ENCODE assay signal across 21 cellular contexts in genomic region chr10:14923972-14924371, GRCh38. TPM values are rescaled to one million over a fixed set of nuclear protein-coding genes. Genes with fewer than 3 reads are reported as not detected.
DNase-seq lines count a peak whose midpoint lies in the region; ATAC-seq, FAIRE-seq and TF ChIP-seq lines count a peak whose summit lies in the region.
"Had no signal": no experiment of that assay in that cellular context is flagged by ENCODE, and none has a peak within 500 bp of the region (broad histone marks: within the 10 kb centered on the region; RNA-seq: fewer than 3 reads in every experiment).

No MANE protein-coding gene starts in this region.

- BruUV-seq in HepG2 (replicated peaks; lab: Mats Ljungman, UMichigan) = no TSS peak

- CTCF ChIA-PET in HepG2 (lab: Yijun Ruan, JAX; ENCODE audit: low intra/inter-chr PET ratio, low total read pairs) = no interaction called here

- TF ChIP-seq EP300 in HepG2 (IDR thresholded peaks at IDR 0.05; ENCODE audit: low read depth in 2 of 2, low read length in 2 of 2) (no peak), HepG2 (CRISPR knock-in tag; IDR thresholded peaks at IDR 0.05; ENCODE audit: borderline replicate concordance) (no peak)

- no peaks in the 10 kb centered on the region for H4K20me1 ChIP-seq in HepG2 (ENCODE audit: insufficient read depth, low read length)

- no peaks in the 10 kb centered on the region for H3K27me3 Mint-ChIP-seq in type B pancreatic cell
- H3K27me3 Mint-ChIP-seq: CD4-positive, alpha-beta memory T cell had no signal

- no peak overlapping the region for H3K9ac ChIP-seq in HepG2 (ENCODE audit: insufficient read depth, low read depth, low read length)
- H3K9ac ChIP-seq: GM23248 had no signal

- FAIRE-seq in HepG2 (lab: Jason Lieb, UNC) = no peak
- FAIRE-seq: GM12878, GM19239, H1 had no signal

- peak overlapping the region; percentile 41 for H3K27ac Mint-ChIP-seq in type B pancreatic cell

- WGBS in HepG2 (ENCODE audit: low lambda C conversion rate) = 96% methylated on average over 7 of the region's 7 CpGs
- 94% methylated on average over 7 of the region's 7 CpGs for WGBS in right lobe of liver (ENCODE audit: insufficient coverage, low coverage, low lambda C conversion rate, missing lambda C conversion rate)

- H3K4me1 Mint-ChIP-seq in type B pancreatic cell (ENCODE audit: unreplicated experiment) = no peaks in the 10 kb centered on the region

- no peak overlapping the region for H2AFZ ChIP-seq in HepG2 (ENCODE audit: low read length)
- H2AFZ ChIP-seq: GM23248 had no signal

- H3K27ac ChIP-seq in HepG2 (ENCODE audit: extremely low read length, insufficient read depth, low read length) = no peak overlapping the region
- no peak overlapping the region for H3K27ac ChIP-seq in right lobe of liver
- H3K27ac ChIP-seq: GM23248 had no signal

- H3K4me1 ChIP-seq in HepG2 (ENCODE audit: insufficient read depth, low read length) = no peaks in the 10 kb centered on the region
- H3K4me1 ChIP-seq in right lobe of liver = no peaks in the 10 kb centered on the region

- H3K9me3 Mint-ChIP-seq in type B pancreatic cell = peaks cover 5% of the 10 kb centered on the region

- no peak for ATAC-seq in HepG2
- no peak for ATAC-seq in right lobe of liver
- ATAC-seq in esophagus mucosa = peak; percentile 84
- no peak for ATAC-seq in HG02763 (IDR thresholded peaks at IDR 0.05; ENCODE audit: unreplicated experiment)
- ATAC-seq: GM12878 had no signal

- TF ChIP-seq RAD21 in HepG2 (CRISPR knock-in tag; IDR thresholded peaks at IDR 0.05) = no peak

- peaks cover 22 to 60% of the 10 kb centered on the region in 2 experiments for H3K36me3 ChIP-seq in HepG2 (replicated peaks in 1 of 2; ENCODE audit: control insufficient read depth in 1 of 2, insufficient read depth in 2 of 2, low read length in 2 of 2)
- peaks cover 0 to 4% (median 2%) of the 10 kb centered on the region in 4 donors for H3K36me3 ChIP-seq in right lobe of liver

- H3K4me3 ChIP-seq in HepG2 (replicated peaks in 1 of 3; ENCODE audit: insufficient read depth in 1 of 3, low read depth in 2 of 3, low read length in 3 of 3) (no peak overlapping the region), right lobe of liver (no peak overlapping the region)
- H3K4me3 ChIP-seq: GM12878, GM23248 had no signal

- H3K27me3 ChIP-seq in HepG2 (ENCODE audit: control insufficient read depth in 1 of 2, insufficient read depth in 2 of 2, low read length in 2 of 2) = no peaks in the 10 kb centered on the region
- no peaks in the 10 kb centered on the region for H3K27me3 ChIP-seq in right lobe of liver

- intact Hi-C loops in HepG2 (cut with micrococcal nuclease; ENCODE audit: unreplicated experiment) (no loop called here), right lobe of liver (cut with DNase I) (no loop called here)

- TF ChIP-seq CTCF in HepG2 (CRISPR knock-in tag; IDR thresholded peaks at IDR 0.05) (no peak), right lobe of liver (IDR thresholded peaks at IDR 0.05) (no peak), type B pancreatic cell (conservative IDR thresholded peaks at IDR 0.05) (no peak)

- no peak overlapping the region for H3K4me3 Mint-ChIP-seq in type B pancreatic cell
- H3K4me3 Mint-ChIP-seq: CD4-positive, alpha-beta memory T cell had no signal

- H3K9me3 ChIP-seq in HepG2 (ENCODE audit: low read length) (no peaks in the 10 kb centered on the region), right lobe of liver (no peaks in the 10 kb centered on the region)

- no peak overlapping the region for H3K4me2 ChIP-seq in HepG2 (ENCODE audit: low read depth, low read length)

- no peak for TF ChIP-seq POLR2A in HepG2 (IDR thresholded peaks at IDR 0.05; ENCODE audit: insufficient read depth in 1 of 2, low read depth in 2 of 2, low read length in 2 of 2)
- TF ChIP-seq POLR2A in right lobe of liver (IDR thresholded peaks at IDR 0.05) = no peak

- in situ Hi-C loops in HepG2 (cut with HindIII; ENCODE audit: extremely low pct_ligation_motif_present, low pct_unique_long_range_greater_than_20kb) = no loop called here

- no peaks in the 10 kb centered on the region for H3K79me2 ChIP-seq in HepG2 (ENCODE audit: insufficient read depth, low read length)

- DNase-seq in HepG2 (ENCODE audit: low spot score) (no peak), right lobe of liver (no peak), type B pancreatic cell (ENCODE audit: extremely low spot score, unreplicated experiment) (no peak)
- no peak for DNase-seq in activated T-cell treated with anti-CD3 and anti-CD28 coated beads, Interleukin-2, amount 50 U/mL, for 48 hours
- DNase-seq: C1 segment of cervical spinal cord; Calu3; CD4-positive, alpha-beta memory T cell; COR-L47; DMS79; EL; GDM1; GM23248; H7; HCEC 1CT had no signal

- POLR2A ChIA-PET in HepG2 (lab: Yijun Ruan, JAX) = no interaction called here

- peaks cover 63% of the 10 kb centered on the region for H3K36me3 Mint-ChIP-seq in type B pancreatic cell

RNA-seq across cellular contexts. Expression of gene DCLRE1C, which starts 29.9 kb away (rescaled TPM):
- total RNA-seq in HepG2 (2016; rRNA removed; fragmentation: Illumina TruSeq; extraction: Trizol) (10.3 and 11.5 TPM in 2 replicates), right lobe of liver (1 to 10 TPM; 1.7 to 5.0 (median 3.0) TPM), esophagus mucosa (17.5 TPM), type B pancreatic cell (ENCODE audit: low replicate concordance) (10.1 and 15.0 TPM in 2 replicates)
- total RNA-seq in HepG2 (2016; cell fraction: cytosol; rRNA removed; fragmentation: Illumina TruSeq; extraction: Trizol; ENCODE audit: low read depth) = 4.4 TPM in 2 replicates
- 8.3 and 9.2 TPM in 2 replicates for total RNA-seq in HepG2 (2016; cell fraction: insoluble cytoplasmic fraction; rRNA removed; fragmentation: Illumina TruSeq; extraction: Trizol)
- 5.2 and 5.6 TPM in 2 replicates for total RNA-seq in HepG2 (2016; cell fraction: membrane; rRNA removed; fragmentation: Illumina TruSeq; extraction: Trizol)
- total RNA-seq in HepG2 (2016; cell fraction: nucleus; rRNA removed; fragmentation: Illumina TruSeq; extraction: Trizol) = 12.0 and 14.1 TPM in 2 replicates
- polyA plus RNA-seq in HepG2 (2011; rRNA removed) = 2.3 and 3.0 TPM in 2 replicates
- polyA plus RNA-seq in HepG2 (2011; cell fraction: cytosol; rRNA removed) = 0.93 and 1.1 TPM in 2 replicates
- polyA plus RNA-seq in HepG2 (2011; cell fraction: nucleus; rRNA removed) = 2.5 and 2.6 TPM in 2 replicates
- 2.2 and 2.3 TPM in 2 replicates for polyA plus RNA-seq in HepG2 (2012)
- polyA plus RNA-seq in HepG2 (2016; cell fraction: cytosol; fragmentation: Illumina TruSeq; extraction: Trizol; ENCODE audit: low read depth) = 0.51 and 0.57 TPM in 2 replicates
- 4.7 and 4.8 TPM in 2 replicates for polyA plus RNA-seq in HepG2 (2016; cell fraction: insoluble cytoplasmic fraction; fragmentation: Illumina TruSeq; extraction: Trizol; ENCODE audit: low read depth)
- polyA plus RNA-seq in HepG2 (2016; cell fraction: membrane; fragmentation: Illumina TruSeq; extraction: Trizol; ENCODE audit: low read depth) = 1.5 and 2.1 TPM in 2 replicates
- polyA plus RNA-seq in HepG2 (2016; cell fraction: nucleus; fragmentation: Illumina TruSeq; extraction: Trizol; ENCODE audit: insufficient read depth, low read depth) = 10.1 and 10.3 TPM in 2 replicates
- polyA minus RNA-seq in HepG2 (2011; rRNA and poly(A)+ RNA removed; ENCODE audit: low replicate concordance) = 3.8 and 5.9 TPM in 2 replicates
- 1.4 and 2.8 TPM in 2 replicates for polyA minus RNA-seq in HepG2 (2011; cell fraction: cytosol; rRNA and poly(A)+ RNA removed)
- 8.9 and 12.3 TPM in 2 replicates for polyA minus RNA-seq in HepG2 (2011; cell fraction: nucleus; rRNA and poly(A)+ RNA removed)

RNA-seq across cellular contexts. Expression of gene MEIG1, which starts 35.2 kb away (rescaled TPM):
- total RNA-seq in HepG2 (2016; rRNA removed; fragmentation: Illumina TruSeq; extraction: Trizol) = not detected in 2 replicates
- not detected in 2 replicates for total RNA-seq in HepG2 (2016; cell fraction: cytosol; rRNA removed; fragmentation: Illumina TruSeq; extraction: Trizol; ENCODE audit: low read depth)
- total RNA-seq in HepG2 (2016; cell fraction: insoluble cytoplasmic fraction; rRNA removed; fragmentation: Illumina TruSeq; extraction: Trizol) = not detected in 2 replicates
- 0.43 TPM in 1 of 2 replicates, not detected in the other for total RNA-seq in HepG2 (2016; cell fraction: membrane; rRNA removed; fragmentation: Illumina TruSeq; extraction: Trizol)
- not detected in 2 replicates for total RNA-seq in HepG2 (2016; cell fraction: nucleus; rRNA removed; fragmentation: Illumina TruSeq; extraction: Trizol)
- polyA plus RNA-seq in HepG2 (2011; rRNA removed) = not detected in 2 replicates
- not detected in 2 replicates for polyA plus RNA-seq in HepG2 (2011; cell fraction: cytosol; rRNA removed)
- polyA plus RNA-seq in HepG2 (2011; cell fraction: nucleus; rRNA removed) = not detected in 2 replicates
- polyA plus RNA-seq in HepG2 (2012) = not detected in 2 replicates
- polyA plus RNA-seq in HepG2 (2016; cell fraction: cytosol; fragmentation: Illumina TruSeq; extraction: Trizol; ENCODE audit: low read depth) = not detected in 2 replicates
- not detected in 2 replicates for polyA plus RNA-seq in HepG2 (2016; cell fraction: insoluble cytoplasmic fraction; fragmentation: Illumina TruSeq; extraction: Trizol; ENCODE audit: low read depth)
- polyA plus RNA-seq in HepG2 (2016; cell fraction: membrane; fragmentation: Illumina TruSeq; extraction: Trizol; ENCODE audit: low read depth) = not detected in 2 replicates
- polyA plus RNA-seq in HepG2 (2016; cell fraction: nucleus; fragmentation: Illumina TruSeq; extraction: Trizol; ENCODE audit: insufficient read depth, low read depth) = not detected in 2 replicates
- not detected in 2 replicates for polyA minus RNA-seq in HepG2 (2011; rRNA and poly(A)+ RNA removed; ENCODE audit: low replicate concordance)
- polyA minus RNA-seq in HepG2 (2011; cell fraction: cytosol; rRNA and poly(A)+ RNA removed) = not detected in 2 replicates
- 1.1 TPM in 1 of 2 replicates, not detected in the other for polyA minus RNA-seq in HepG2 (2011; cell fraction: nucleus; rRNA and poly(A)+ RNA removed)
- total RNA-seq in right lobe of liver = under 1 TPM in 1 of 6 experiments, not detected in 5; 0.51 TPM
- not detected for total RNA-seq in esophagus mucosa
- total RNA-seq in type B pancreatic cell (ENCODE audit: low replicate concordance) = 2.8 TPM in 1 of 2 replicates, not detected in the other
- total RNA-seq: A673; Calu3; CD4-positive, alpha-beta memory T cell; GM23248; H1; H7 had no signal
- polyA plus RNA-seq: BJ, H1 had no signal

RNA-seq across cellular contexts. Expression of gene SUV39H2, which starts 45.3 kb away (rescaled TPM):
- total RNA-seq in HepG2 (2016; rRNA removed; fragmentation: Illumina TruSeq; extraction: Trizol) (44.3 and 68.8 TPM in 2 replicates), right lobe of liver (1 to 10 TPM; 2.8 to 6.0 (median 4.1) TPM), esophagus mucosa (8.8 TPM), type B pancreatic cell (ENCODE audit: low replicate concordance) (16.5 and 39.7 TPM in 2 replicates)
- total RNA-seq in HepG2 (2016; cell fraction: cytosol; rRNA removed; fragmentation: Illumina TruSeq; extraction: Trizol; ENCODE audit: low read depth) = 20.7 and 23.6 TPM in 2 replicates
- total RNA-seq in HepG2 (2016; cell fraction: insoluble cytoplasmic fraction; rRNA removed; fragmentation: Illumina TruSeq; extraction: Trizol) = 42.7 and 64.8 TPM in 2 replicates
- 49.3 and 50.1 TPM in 2 replicates for total RNA-seq in HepG2 (2016; cell fraction: membrane; rRNA removed; fragmentation: Illumina TruSeq; extraction: Trizol)
- total RNA-seq in HepG2 (2016; cell fraction: nucleus; rRNA removed; fragmentation: Illumina TruSeq; extraction: Trizol) = 30.7 and 31.3 TPM in 2 replicates
- 5.9 and 9.0 TPM in 2 replicates for polyA plus RNA-seq in HepG2 (2011; rRNA removed)
- polyA plus RNA-seq in HepG2 (2011; cell fraction: cytosol; rRNA removed) = 3.1 and 5.2 TPM in 2 replicates
- 4.5 and 5.0 TPM in 2 replicates for polyA plus RNA-seq in HepG2 (2011; cell fraction: nucleus; rRNA removed)
- 12.7 and 17.6 TPM in 2 replicates for polyA plus RNA-seq in HepG2 (2012)
- 13.6 and 17.0 TPM in 2 replicates for polyA plus RNA-seq in HepG2 (2016; cell fraction: cytosol; fragmentation: Illumina TruSeq; extraction: Trizol; ENCODE audit: low read depth)
- polyA plus RNA-seq in HepG2 (2016; cell fraction: insoluble cytoplasmic fraction; fragmentation: Illumina TruSeq; extraction: Trizol; ENCODE audit: low read depth) = 54.6 and 59.6 TPM in 2 replicates
- polyA plus RNA-seq in HepG2 (2016; cell fraction: membrane; fragmentation: Illumina TruSeq; extraction: Trizol; ENCODE audit: low read depth) = 29.4 and 34.4 TPM in 2 replicates
- polyA plus RNA-seq in HepG2 (2016; cell fraction: nucleus; fragmentation: Illumina TruSeq; extraction: Trizol; ENCODE audit: insufficient read depth, low read depth) = 25.2 and 27.2 TPM in 2 replicates
- 14.8 and 22.1 TPM in 2 replicates for polyA minus RNA-seq in HepG2 (2011; rRNA and poly(A)+ RNA removed; ENCODE audit: low replicate concordance)
- polyA minus RNA-seq in HepG2 (2011; cell fraction: cytosol; rRNA and poly(A)+ RNA removed) = 12.4 and 12.8 TPM in 2 replicates
- polyA minus RNA-seq in HepG2 (2011; cell fraction: nucleus; rRNA and poly(A)+ RNA removed) = 27.1 and 31.3 TPM in 2 replicates
